8 cellular contexts compared by ENCODE assay signal in genomic region chr19:38899447-38900219, GRCh38. TPM values are rescaled to one million over a fixed set of nuclear protein-coding genes. Genes with fewer than 3 reads are reported as not detected.
DNase-seq lines count a peak whose midpoint lies in the region; FAIRE-seq and TF ChIP-seq lines count a peak whose summit lies in the region.

TSS of gene NFKBIB (plus strand) at chr19:38899969. CDS start at chr19:38900033, 64 bp downstream.
TSS of gene SIRT2 (minus strand) at chr19:38899618. CDS start at chr19:38899521, 97 bp downstream.

- peaks cover 25% of the 10 kb centered on the region for H3K36me3 Mint-ChIP-seq in activated naive CD4-positive, alpha-beta T cell treated with anti-CD3 and anti-CD28 coated beads for 36 hours (ENCODE audit: low read depth)

- H3K9me3 Mint-ChIP-seq in activated naive CD4-positive, alpha-beta T cell treated with anti-CD3 and anti-CD28 coated beads for 36 hours = peaks cover 1% of the 10 kb centered on the region

- peak within 1 kb of the TSS; percentile 75 for H3K4me2 ChIP-seq in neuronal stem cell (ENCODE audit: insufficient read depth, low read length, poor library complexity, severe bottlenecking)

- peaks cover 2 to 9% of the 10 kb centered on the region in 2 donors for H3K4me1 ChIP-seq in neuronal stem cell (ENCODE audit: control insufficient read depth in 2 of 2, insufficient read depth in 1 of 2, low read depth in 1 of 2, low read length in 2 of 2)

- peak within 1 kb of the TSS; percentile 16 for H2BK120ac ChIP-seq in neuronal stem cell (ENCODE audit: low read depth, low read length)

- DNase-seq in GM03348 (ENCODE audit: low spot score) (peak; percentile 99), HFF-Myc (ENCODE audit: extremely low read depth, low read depth) (peak; percentile 99), NAMALWA (ENCODE audit: low spot score) (peak; percentile 100), SK-N-DZ (ENCODE audit: low spot score) (peak; percentile 100), frontal cortex (ENCODE audit: low spot score in 2 of 2) (peak; percentile 98 to 99), neuronal stem cell (ENCODE audit: low spot score) (peak; percentile 100)
- DNase-seq in activated naive CD4-positive, alpha-beta T cell treated with anti-CD3 and anti-CD28 coated beads for 36 hours = peak; percentile 100

- no peaks in the 10 kb centered on the region for H3K27me3 ChIP-seq in neuronal stem cell (ENCODE audit: control insufficient read depth in 3 of 3, insufficient read depth in 3 of 3, low read depth in 1 of 3, low read length in 3 of 3)

- H2BK12ac ChIP-seq in neuronal stem cell (ENCODE audit: low read length) = no peak within 1 kb of the TSS

- H3K27me3 Mint-ChIP-seq in activated naive CD4-positive, alpha-beta T cell treated with anti-CD3 and anti-CD28 coated beads for 36 hours (ENCODE audit: low read depth) = no peaks in the 10 kb centered on the region

- H4K91ac ChIP-seq in neuronal stem cell (ENCODE audit: low read depth, low read length, poor library complexity) = no peak within 1 kb of the TSS

- peaks cover 41% of the 10 kb centered on the region for H3K4me1 Mint-ChIP-seq in activated naive CD4-positive, alpha-beta T cell treated with anti-CD3 and anti-CD28 coated beads for 36 hours (ENCODE audit: low read depth)

- H3K36me3 ChIP-seq in neuronal stem cell (replicated peaks in 1 of 2; ENCODE audit: control insufficient read depth in 2 of 2, insufficient read depth in 2 of 2, low read length in 2 of 2) = peaks cover 4% of the 10 kb centered on the region in 2 donors

- peaks cover 2 to 6% of the 10 kb centered on the region in 2 donors for H3K9me3 ChIP-seq in neuronal stem cell (replicated peaks in 1 of 2; ENCODE audit: control insufficient read depth in 2 of 2, insufficient read depth in 1 of 2, low read depth in 1 of 2, low read length in 2 of 2)

- no peak within 1 kb of the TSS for H3K4ac ChIP-seq in neuronal stem cell (ENCODE audit: low read length)

- H3K4me3 Mint-ChIP-seq in activated naive CD4-positive, alpha-beta T cell treated with anti-CD3 and anti-CD28 coated beads for 36 hours = peak within 1 kb of the TSS; percentile 96

- H3K27ac Mint-ChIP-seq in activated naive CD4-positive, alpha-beta T cell treated with anti-CD3 and anti-CD28 coated beads for 36 hours = peak within 1 kb of the TSS; percentile 86

- peaks cover 2% of the 10 kb centered on the region for H3K79me1 ChIP-seq in neuronal stem cell (ENCODE audit: low read depth, low read length)

- peak within 1 kb of the TSS; percentile 91 for H3K18ac ChIP-seq in neuronal stem cell (ENCODE audit: low read length)

- H3K27ac ChIP-seq in neuronal stem cell (replicated peaks; ENCODE audit: low read length) = no peak within 1 kb of the TSS

- peak within 1 kb of the TSS; percentile 79 for H3K9ac ChIP-seq in neuronal stem cell (ENCODE audit: low read depth, low read length, poor library complexity)

- no CpG with 5 or more reads among the region's 65 CpGs for WGBS in neuronal stem cell (ENCODE audit: extremely low coverage in 2 of 2, insufficient read length in 2 of 2, insufficient replicate concordance in 1 of 2), 2 donors

- H3K14ac ChIP-seq in neuronal stem cell (ENCODE audit: low read length) = no peak within 1 kb of the TSS

- H3K4me3 ChIP-seq in HFF-Myc (replicated peaks; ENCODE audit: low read depth, low read length) (peak within 1 kb of the TSS; percentile 71), neuronal stem cell (ENCODE audit: low read length in 2 of 2) (peak within 1 kb of the TSS; percentile 64 to 91)

- peak within 1 kb of the TSS; percentile 35 for H3K23ac ChIP-seq in neuronal stem cell (ENCODE audit: low read depth, low read length, poor library complexity)

- no peak for TF ChIP-seq CTCF in HFF-Myc (IDR thresholded peaks at IDR 0.05; ENCODE audit: low read depth, low read length, missing control alignments)
- TF ChIP-seq CTCF in subcutaneous adipose tissue (IDR thresholded peaks at IDR 0.05; ENCODE audit: low read depth) = no peak

- no peak within 1 kb of the TSS for H2BK15ac ChIP-seq in neuronal stem cell (ENCODE audit: low read length)

- H2AFZ ChIP-seq in neuronal stem cell (ENCODE audit: low read length) = peak within 1 kb of the TSS; percentile 91

- peak; percentile 96 for FAIRE-seq in frontal cortex (lab: Jason Lieb, UNC)

- peak within 1 kb of the TSS; percentile 78 for H4K8ac ChIP-seq in neuronal stem cell (ENCODE audit: low read depth, low read length)

- CTCF ChIA-PET in activated naive CD4-positive, alpha-beta T cell treated with anti-CD3 and anti-CD28 coated beads for 36 hours (lab: Charles Lee) = interaction anchor here (0.6 to 3.9 kb wide), 5 partner anchors 12 to 57 kb away, joined by 3 to 22 read pairs (median 5); partner anchors contain the start of genes MRPS12 and SARS2

- peak within 1 kb of the TSS; percentile 76 for H2AK5ac ChIP-seq in neuronal stem cell (ENCODE audit: low read depth, low read length)

- intact Hi-C loops in activated naive CD4-positive, alpha-beta T cell treated with anti-CD3 and anti-CD28 coated beads for 36 hours (cut with micrococcal nuclease) = loop anchor here (1.0 to 5.0 kb wide), 8 partner anchors 21 to 563 kb away; partner anchors contain the start of genes ECH1, EIF3K, MRPS12 and PAK4

- peak within 1 kb of the TSS; percentile 48 for H2BK5ac ChIP-seq in neuronal stem cell (ENCODE audit: low read length)

RNA-seq across cellular contexts. Expression of gene NFKBIB, which starts in this region (rescaled TPM):
- polyA plus RNA-seq in SK-N-DZ (2014; cell fraction: cytosol; rRNA removed) = 16.9 and 31.9 TPM in 2 replicates
- polyA plus RNA-seq in SK-N-DZ (2014; cell fraction: nucleus; rRNA removed) = 9.1 and 12.6 TPM in 2 replicates
- 10 to 100 TPM; 47.2 to 52.7 TPM for total RNA-seq in activated naive CD4-positive, alpha-beta T cell treated with anti-CD3 and anti-CD28 coated beads for 36 hours
- total RNA-seq in frontal cortex (3.3 TPM), subcutaneous adipose tissue (10 to 100 TPM in 3 of 4 donors, 1 to 10 TPM in 1; 6.5 to 24.3 (median 16.5) TPM)
- 14.1 TPM for polyA plus RNA-seq in neuronal stem cell (2013, experiment 1 of 2)
- polyA plus RNA-seq in neuronal stem cell (2013, experiment 2 of 2) = 13.2 TPM

RNA-seq across cellular contexts. Expression of gene SIRT2, which starts in this region (rescaled TPM):
- 34.3 and 37.5 TPM in 2 replicates for polyA plus RNA-seq in SK-N-DZ (2014; cell fraction: cytosol; rRNA removed)
- polyA plus RNA-seq in SK-N-DZ (2014; cell fraction: nucleus; rRNA removed) = 35.9 and 43.8 TPM in 2 replicates
- 10 to 100 TPM; 18.2 to 19.6 TPM for total RNA-seq in activated naive CD4-positive, alpha-beta T cell treated with anti-CD3 and anti-CD28 coated beads for 36 hours
- 56.7 TPM for total RNA-seq in frontal cortex
- polyA plus RNA-seq in neuronal stem cell (2013, experiment 1 of 2) = 17.7 TPM
- polyA plus RNA-seq in neuronal stem cell (2013, experiment 2 of 2) = 18.7 TPM
- 100 to 1,000 TPM in 1 of 4 donors, 10 to 100 TPM in 3; 45.7 to 103 (median 64.9) TPM for total RNA-seq in subcutaneous adipose tissue
